29 cellular contexts compared by ENCODE assay signal in the genomic region with DNA sequence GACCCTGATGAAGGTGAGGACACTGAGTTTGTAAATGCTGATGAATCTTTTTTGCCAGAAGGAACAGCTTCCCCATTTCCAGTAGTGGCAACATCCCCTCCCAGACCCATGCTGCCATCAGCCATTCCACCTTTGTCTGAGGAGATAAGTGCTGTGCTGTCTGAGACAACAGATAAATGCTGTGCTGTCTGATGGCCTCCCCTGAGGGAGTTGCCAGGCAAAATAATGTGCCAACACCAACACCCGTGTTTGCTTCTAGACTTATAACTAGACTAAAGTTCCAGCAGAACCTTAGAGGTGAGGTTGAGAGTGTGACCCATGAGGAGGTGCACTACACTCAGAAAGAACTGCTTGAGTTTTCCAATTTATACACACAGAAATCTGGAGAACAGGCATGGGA.
"Had no signal": no experiment of that assay in that cellular context is flagged by ENCODE, and none has a peak within 500 bp of the region (broad histone marks: within the 10 kb centered on the region; RNA-seq: fewer than 3 reads in every experiment).

No MANE protein-coding gene starts in this region.

- DNase-seq: dermis blood vessel endothelial cell; effector memory CD4-positive, alpha-beta T cell; foreskin keratinocyte; heart left ventricle; kidney; mesenchymal stem cell; mucosa of descending colon; naive thymus-derived CD4-positive, alpha-beta T cell; nucleus accumbens; stimulated activated CD4-positive, alpha-beta T cell treated with anti-CD3 and anti-CD28 coated beads, Interleukin-12 subunit alpha, Interleukin-12 subunit beta, amount 100 ng/mL, for 4 hours; stimulated activated CD4-positive, alpha-beta T cell treated with anti-CD3 and anti-CD28 coated beads, Interleukin-1b, Interleukin-23, amount 100 ng/mL, for 48 hours; stimulated activated CD4-positive, alpha-beta T cell treated with anti-CD3 and anti-CD28 coated beads, Interleukin-4, amount 100 ng/mL, for 1 hour; stimulated activated CD8-positive, alpha-beta memory T cell treated with anti-CD3 and anti-CD28 coated beads, Interleukin-4, amount 100 ng/mL, for 48 hours; stimulated activated naive CD4-positive, alpha-beta T cell treated with Interleukin-2 at 50 U/mL for 16 hours; upper lobe of left lung; uterus had no signal

- H3K4me1 Mint-ChIP-seq: naive thymus-derived CD4-positive, alpha-beta T cell had no signal

- H3K9me3 ChIP-seq: esophagus muscularis mucosa, gastroesophageal sphincter, heart left ventricle, mucosa of descending colon, prostate gland, right atrium auricular region, thoracic aorta, tibial nerve, upper lobe of left lung, uterus had no signal

- H3K27ac ChIP-seq: coronary artery, esophagus muscularis mucosa, foreskin keratinocyte, gastroesophageal sphincter, heart left ventricle, hepatocyte, prostate gland, right atrium auricular region, thoracic aorta, tibial nerve, upper lobe of left lung, uterus had no signal

- H3K4me3 ChIP-seq: coronary artery, esophagus muscularis mucosa, gastroesophageal sphincter, heart left ventricle, hepatocyte, mucosa of descending colon, prostate gland, right atrium auricular region, smooth muscle cell, thoracic aorta, tibial nerve, upper lobe of left lung, uterus had no signal

- H3K27ac Mint-ChIP-seq: mesothelial cell of epicardium; naive thymus-derived CD4-positive, alpha-beta T cell; nephron had no signal

- H3K36me3 ChIP-seq: esophagus muscularis mucosa, gastroesophageal sphincter, heart left ventricle, prostate gland, right atrium auricular region, thoracic aorta, tibial nerve, upper lobe of left lung, uterus had no signal

- H3K4me3 Mint-ChIP-seq: mesothelial cell of epicardium; naive thymus-derived CD4-positive, alpha-beta T cell; nephron had no signal

- H3K36me3 Mint-ChIP-seq: naive thymus-derived CD4-positive, alpha-beta T cell had no signal

- H3K27me3 ChIP-seq: esophagus muscularis mucosa, foreskin keratinocyte, gastroesophageal sphincter, heart left ventricle, hepatocyte, right atrium auricular region, tibial nerve, upper lobe of left lung, uterus had no signal

- H3K4me1 ChIP-seq: foreskin keratinocyte, uterus had no signal

- ATAC-seq: foreskin keratinocyte; gastroesophageal sphincter; heart left ventricle; left lobe of liver; mucosa of descending colon; naive thymus-derived CD4-positive, alpha-beta T cell; sciatic nerve had no signal

- H3K27me3 Mint-ChIP-seq: naive thymus-derived CD4-positive, alpha-beta T cell had no signal
